In the genomic region with DNA sequence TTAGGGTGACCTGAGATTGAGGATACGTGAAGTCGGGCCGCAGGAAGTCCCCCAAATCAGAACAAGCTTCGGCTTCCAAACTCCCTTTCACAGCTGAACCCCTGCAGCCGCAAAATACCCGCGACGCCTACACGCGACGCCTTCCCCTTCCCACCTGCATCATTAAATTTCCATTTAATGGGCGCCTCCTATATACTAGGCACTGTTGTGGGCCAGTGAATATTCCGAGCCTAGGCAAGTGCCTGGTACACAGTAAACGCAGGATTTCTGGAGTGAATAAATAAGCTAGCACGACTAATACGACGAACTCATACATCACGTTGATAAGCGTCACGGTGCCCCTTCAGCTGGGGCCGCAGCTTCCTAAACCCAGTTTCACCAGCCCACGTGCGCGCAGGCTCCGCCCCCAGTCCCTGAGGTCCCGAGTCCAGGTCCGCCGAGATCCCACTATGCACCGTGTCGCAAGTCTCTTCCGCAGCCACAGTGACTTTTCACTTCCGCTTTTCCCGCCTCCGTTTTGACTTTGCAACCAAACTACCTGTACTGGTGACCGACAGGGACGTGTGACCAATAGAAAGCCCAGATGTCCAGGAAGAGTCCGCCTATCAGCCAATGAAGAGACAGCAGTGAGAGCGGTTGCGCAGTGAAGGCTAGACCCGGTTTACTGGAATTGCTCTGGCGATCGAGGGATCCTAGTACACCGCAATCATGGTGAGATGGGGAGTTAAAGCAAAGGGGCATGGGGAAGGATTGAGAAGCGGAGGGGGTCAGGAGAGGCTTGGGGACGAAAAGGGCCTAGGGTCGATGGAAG, we compare ENCODE assay signal across 8 cellular contexts. TPM values are rescaled to one million over a fixed set of nuclear protein-coding genes. Genes with fewer than 3 reads are reported as not detected.
DNase-seq lines count a peak whose midpoint lies in the region; ATAC-seq, FAIRE-seq and TF ChIP-seq lines count a peak whose summit lies in the region.

PSMB3 (plus strand) TSS at position 623 of the 811 bp plus-strand sequence; CDS start at position 709, 86 bp downstream.

- CTCF ChIA-PET in HepG2 (lab: Yijun Ruan, JAX; ENCODE audit: low intra/inter-chr PET ratio, low total read pairs): no interaction called here

- H3K4me2 ChIP-seq in HepG2 (ENCODE audit: low read depth, low read length): peak within 1 kb of the TSS; percentile 91

- peak; percentile 77 to 82 for TF ChIP-seq POLR2A in HepG2 (IDR thresholded peaks at IDR 0.05; ENCODE audit: insufficient read depth in 1 of 2, low read depth in 2 of 2, low read length in 2 of 2)

- H3K27ac ChIP-seq in HepG2 (ENCODE audit: extremely low read length, insufficient read depth, low read length): peak within 1 kb of the TSS; percentile 81

- in situ Hi-C loops in HepG2 (cut with HindIII; ENCODE audit: extremely low pct_ligation_motif_present, low pct_unique_long_range_greater_than_20kb): loop anchor here (25.0 kb wide), 1 partner anchor 410 kb away; the partner anchor contains the start of genes ARL5C and PLXDC1

- peaks cover 30% of the 10 kb centered on the region for H3K4me1 ChIP-seq in HepG2 (ENCODE audit: insufficient read depth, low read length)

- no peaks in the 10 kb centered on the region; a peak in 1 of 5 replicates for H3K27me3 ChIP-seq in HepG2 (ENCODE audit: control insufficient read depth in 1 of 2, insufficient read depth in 2 of 2, low read length in 2 of 2)

- H3K9me3 ChIP-seq in HepG2 (ENCODE audit: low read length): no peaks in the 10 kb centered on the region

- FAIRE-seq in HepG2 (lab: Jason Lieb, UNC): no peak

- peaks cover 24% of the 10 kb centered on the region for H3K79me2 ChIP-seq in HepG2 (ENCODE audit: insufficient read depth, low read length)

- peak within 1 kb of the TSS; percentile 53 for H2AFZ ChIP-seq in HepG2 (ENCODE audit: low read length)

- TF ChIP-seq EP300 in HepG2 (IDR thresholded peaks at IDR 0.05; ENCODE audit: low read depth in 2 of 2, low read length in 2 of 2): 0 out of 4 replicates have a peak, but pooled peaks of 1 of the 2 experiments have one; percentile 15
- peak; percentile 55 for TF ChIP-seq EP300 in HepG2 (CRISPR knock-in tag; IDR thresholded peaks at IDR 0.05; ENCODE audit: borderline replicate concordance)

- no peaks in the 10 kb centered on the region for H4K20me1 ChIP-seq in HepG2 (ENCODE audit: insufficient read depth, low read length)

- no peak for TF ChIP-seq RAD21 in HepG2 (CRISPR knock-in tag; IDR thresholded peaks at IDR 0.05)

- POLR2A ChIA-PET in HepG2 (lab: Yijun Ruan, JAX): interaction anchor here (0.6 to 4.4 kb wide), 16 partner anchors 12 to 401 kb away, joined by 3 to 57 read pairs (median 4); partner anchors contain the start of genes CISD3, CWC25, LASP1 and PIP4K2B

- under 1% methylated on average over 41 of the region's 46 CpGs for WGBS in HepG2 (ENCODE audit: low lambda C conversion rate)

- intact Hi-C loops in HepG2 (cut with micrococcal nuclease; ENCODE audit: unreplicated experiment): loop anchor here (1.0 to 5.0 kb wide), 4 partner anchors 48 to 1355 kb away; no protein-coding TSS in a partner anchor

- peak; percentile 2; the same call in 1 of the 2 replicates for TF ChIP-seq CTCF in HepG2 (CRISPR knock-in tag; IDR thresholded peaks at IDR 0.05)

- peak within 1 kb of the TSS; percentile 82 to 93 (median 84) for H3K4me3 ChIP-seq in HepG2 (replicated peaks in 1 of 3; ENCODE audit: insufficient read depth in 1 of 3, low read depth in 2 of 3, low read length in 3 of 3)

- peak within 1 kb of the TSS; percentile 93 for H3K9ac ChIP-seq in HepG2 (ENCODE audit: insufficient read depth, low read depth, low read length)

- BruUV-seq in HepG2 (replicated peaks; lab: Mats Ljungman, UMichigan): TSS peak; percentile 73

- DNase-seq in CD1c-positive myeloid dendritic cell (ENCODE audit: extremely low spot score) (peak; percentile 100), NCI-H774 (lab: John Stamatoyannopoulos, UW) (peak; percentile 100), dermis blood vessel endothelial cell (peak; percentile 100), HepG2 (ENCODE audit: low spot score) (peak; percentile 100)
- DNase-seq in activated CD4-positive, alpha-beta T cell treated with anti-CD3 and anti-CD28 coated beads, Interleukin-2, amount 50 U/mL, for 4 hours: peak; percentile 95
- peak; percentile 93 to 94 for DNase-seq in stimulated activated CD4-positive, alpha-beta T cell treated with anti-CD3 and anti-CD28 coated beads, Interleukin-2, amount 100 ng/mL, for 48 hours

- peak; percentile 84 for ATAC-seq in GM19438 (IDR thresholded peaks at IDR 0.05; ENCODE audit: low read depth, unreplicated experiment)
- ATAC-seq in HG03571 (IDR thresholded peaks at IDR 0.05; ENCODE audit: unreplicated experiment): peak; percentile 76
- ATAC-seq in HepG2: peak; percentile 86

- peaks cover 9 to 21% of the 10 kb centered on the region in 2 experiments for H3K36me3 ChIP-seq in HepG2 (replicated peaks in 1 of 2; ENCODE audit: control insufficient read depth in 1 of 2, insufficient read depth in 2 of 2, low read length in 2 of 2)

TF ChIP-seq in HepG2, 621 proteins besides CTCF, POLR2A, EP300 and RAD21 (continues in another document):
- TF ChIP-seq NAIF1 (CRISPR knock-in tag; IDR thresholded peaks at IDR 0.05; ENCODE audit: borderline replicate concordance): peak; percentile 73
- peak; percentile 87; the same call in 1 of the 2 replicates for TF ChIP-seq SNAPC4 (CRISPR knock-in tag; IDR thresholded peaks at IDR 0.05)

RNA-seq across cellular contexts. Expression of gene PSMB3, which starts in this region (rescaled TPM):
- total RNA-seq in dermis blood vessel endothelial cell (188 and 348 TPM in 2 replicates), HepG2 (2016; rRNA removed; fragmentation: Illumina TruSeq; extraction: Trizol) (517 and 688 TPM in 2 replicates)
- 265 and 305 TPM in 2 replicates for total RNA-seq in HepG2 (2016; cell fraction: cytosol; rRNA removed; fragmentation: Illumina TruSeq; extraction: Trizol; ENCODE audit: low read depth)
- total RNA-seq in HepG2 (2016; cell fraction: insoluble cytoplasmic fraction; rRNA removed; fragmentation: Illumina TruSeq; extraction: Trizol): 517 and 718 TPM in 2 replicates
- total RNA-seq in HepG2 (2016; cell fraction: membrane; rRNA removed; fragmentation: Illumina TruSeq; extraction: Trizol): 175 and 189 TPM in 2 replicates
- total RNA-seq in HepG2 (2016; cell fraction: nucleus; rRNA removed; fragmentation: Illumina TruSeq; extraction: Trizol): 146 and 163 TPM in 2 replicates
- 317 and 366 TPM in 2 replicates for polyA plus RNA-seq in HepG2 (2011; rRNA removed)
- 470 and 640 TPM in 2 replicates for polyA plus RNA-seq in HepG2 (2011; cell fraction: cytosol; rRNA removed)
- 121 and 122 TPM in 2 replicates for polyA plus RNA-seq in HepG2 (2011; cell fraction: nucleus; rRNA removed)
- 167 and 213 TPM in 2 replicates for polyA plus RNA-seq in HepG2 (2012)
- polyA plus RNA-seq in HepG2 (2016; cell fraction: cytosol; fragmentation: Illumina TruSeq; extraction: Trizol; ENCODE audit: low read depth): 206 and 222 TPM in 2 replicates
- polyA plus RNA-seq in HepG2 (2016; cell fraction: insoluble cytoplasmic fraction; fragmentation: Illumina TruSeq; extraction: Trizol; ENCODE audit: low read depth): 578 and 618 TPM in 2 replicates
- polyA plus RNA-seq in HepG2 (2016; cell fraction: membrane; fragmentation: Illumina TruSeq; extraction: Trizol; ENCODE audit: low read depth): 134 and 136 TPM in 2 replicates
- 227 and 228 TPM in 2 replicates for polyA plus RNA-seq in HepG2 (2016; cell fraction: nucleus; fragmentation: Illumina TruSeq; extraction: Trizol; ENCODE audit: insufficient read depth, low read depth)
- 383 and 657 TPM in 2 replicates for polyA minus RNA-seq in HepG2 (2011; rRNA and poly(A)+ RNA removed; ENCODE audit: low replicate concordance)
- polyA minus RNA-seq in HepG2 (2011; cell fraction: cytosol; rRNA and poly(A)+ RNA removed): 84.9 and 103 TPM in 2 replicates
- polyA minus RNA-seq in HepG2 (2011; cell fraction: nucleus; rRNA and poly(A)+ RNA removed): 32.9 and 35.0 TPM in 2 replicates

Comparison
In these comparisons a context has a peak if more than half of its experiments do, and no peak if none do; other contexts are left out.
1. Peak in every context shown above with its lines: DNase-seq, ATAC-seq, H3K4me3 ChIP-seq and H3K27ac ChIP-seq.